Comparison of ENCODE assay signal across 11 cellular contexts in genomic region chr4:143912478-143912877, GRCh38. TPM values are rescaled to one million over a fixed set of nuclear protein-coding genes. Genes with fewer than 3 reads are reported as not detected.
DNase-seq lines count a peak whose midpoint lies in the region; ATAC-seq and TF ChIP-seq lines count a peak whose summit lies in the region.
"Not testable (repeated sequence)": the region's sequence is repeated elsewhere in the genome, so short reads cannot be mapped to it uniquely, and the experiment has no call there.
"Had no signal": no experiment of that assay in that cellular context is flagged by ENCODE, and none has a peak within 500 bp of the region (broad histone marks: within the 10 kb centered on the region; RNA-seq: fewer than 3 reads in every experiment).

No MANE protein-coding gene starts in this region.

- POLR2A ChIA-PET in naive thymus-derived CD4-positive, alpha-beta T cell (lab: Charles Lee), result not testable (repeated sequence)

- peak overlapping the region; percentile 63 for H3K4me3 Mint-ChIP-seq in T-helper 1 cell treated with Interleukin-12 subunit alpha and Interleukin-12 subunit beta and Interleukin-4 antibody, amounts not matched to agents 30 μg/mL and 1 μg/mL, for 36 hours
- peak overlapping the region; percentile 28 to 94 (median 79) for H3K4me3 Mint-ChIP-seq in naive thymus-derived CD4-positive, alpha-beta T cell
- H3K4me3 Mint-ChIP-seq in stimulated activated naive CD8-positive, alpha-beta T cell treated with anti-CD3 and anti-CD28 coated beads, Interleukin-15, Interleukin-2, amounts not matched to agents 100 ng/mL and 50 ng/mL, for 24 hours, result peak overlapping the region; percentile 83

- H3K27me3 ChIP-seq in BE2C; naive thymus-derived CD4-positive, alpha-beta T cell (ENCODE audit: control insufficient read depth in 2 of 2, insufficient read depth in 2 of 2, low read length in 2 of 2): not testable (repeated sequence)

- intact Hi-C loops in naive thymus-derived CD4-positive, alpha-beta T cell (cut with micrococcal nuclease), result loop anchor here in 1 of 2 donors (1.0 kb wide), 1 partner anchor 353 kb away; no protein-coding TSS in a partner anchor

- not testable (repeated sequence) for H3K4me1 Mint-ChIP-seq in T-helper 1 cell treated with Interleukin-12 subunit alpha and Interleukin-12 subunit beta and Interleukin-4 antibody, amounts not matched to agents 30 μg/mL and 1 μg/mL, for 36 hours (ENCODE audit: low read depth)
- peaks cover 0 to 30% (median 6%) of the 10 kb centered on the region in 7 donors for H3K4me1 Mint-ChIP-seq in naive thymus-derived CD4-positive, alpha-beta T cell
- H3K4me1 Mint-ChIP-seq in stimulated activated naive CD8-positive, alpha-beta T cell treated with anti-CD3 and anti-CD28 coated beads, Interleukin-15, Interleukin-2, amounts not matched to agents 100 ng/mL and 50 ng/mL, for 24 hours (ENCODE audit: low read depth), result peaks cover 20% of the 10 kb centered on the region

- H3K27me3 Mint-ChIP-seq in T-helper 1 cell treated with Interleukin-12 subunit alpha and Interleukin-12 subunit beta and Interleukin-4 antibody, amounts not matched to agents 30 μg/mL and 1 μg/mL, for 36 hours (ENCODE audit: low read depth), result peaks cover 18% of the 10 kb centered on the region
- H3K27me3 Mint-ChIP-seq in naive thymus-derived CD4-positive, alpha-beta T cell, result peaks cover 0 to 44% (median 17%) of the 10 kb centered on the region in 5 donors
- H3K27me3 Mint-ChIP-seq in stimulated activated naive CD8-positive, alpha-beta T cell treated with anti-CD3 and anti-CD28 coated beads, Interleukin-15, Interleukin-2, amounts not matched to agents 100 ng/mL and 50 ng/mL, for 24 hours, result not testable (repeated sequence)

- H3K36me3 ChIP-seq in BE2C; naive thymus-derived CD4-positive, alpha-beta T cell (ENCODE audit: control insufficient read depth in 2 of 3, insufficient read depth in 3 of 3, low read length in 3 of 3): not testable (repeated sequence)

- in situ Hi-C loops in astrocyte of the cerebellum (cut with HindIII; ENCODE audit: low sequenced_read_pairs), result not testable (repeated sequence)

- H3K4me3 ChIP-seq in BE2C (ENCODE audit: low read depth, low read length), result peak overlapping the region; percentile 35
- peak overlapping the region; percentile 39; the same call in 1 of the 2 replicates for H3K4me3 ChIP-seq in GM12865 (ENCODE audit: low read depth, low read length)
- peak overlapping the region; percentile 32 for H3K4me3 ChIP-seq in astrocyte of the cerebellum (ENCODE audit: low read depth, low read length)
- peak overlapping the region; percentile 57 for H3K4me3 ChIP-seq in fibroblast of pulmonary artery (replicated peaks; ENCODE audit: low read depth, low read length)
- not testable (repeated sequence) for H3K4me3 ChIP-seq in naive thymus-derived CD4-positive, alpha-beta T cell (ENCODE audit: low read length)

- not testable (repeated sequence) for H3K4me1 ChIP-seq in BE2C; naive thymus-derived CD4-positive, alpha-beta T cell (ENCODE audit: control insufficient read depth in 2 of 2, insufficient read depth in 2 of 2, low read length in 2 of 2)

- not testable (repeated sequence) for H3K9me3 ChIP-seq in BE2C; naive thymus-derived CD4-positive, alpha-beta T cell (ENCODE audit: control insufficient read depth in 2 of 3, low read length in 3 of 3)

- CTCF ChIA-PET in naive thymus-derived CD4-positive, alpha-beta T cell (lab: Charles Lee), result not testable (repeated sequence)

- not testable (repeated sequence) for H3K36me3 Mint-ChIP-seq in T-helper 1 cell treated with Interleukin-12 subunit alpha and Interleukin-12 subunit beta and Interleukin-4 antibody, amounts not matched to agents 30 μg/mL and 1 μg/mL, for 36 hours (ENCODE audit: low read depth); naive thymus-derived CD4-positive, alpha-beta T cell; stimulated activated naive CD8-positive, alpha-beta T cell treated with anti-CD3 and anti-CD28 coated beads, Interleukin-15, Interleukin-2, amounts not matched to agents 100 ng/mL and 50 ng/mL, for 24 hours (ENCODE audit: low read depth)

- DNase-seq in BE2C; astrocyte of the cerebellum (ENCODE audit: low read depth); fibroblast of pulmonary artery (ENCODE audit: low read depth); naive thymus-derived CD4-positive, alpha-beta T cell: not testable (repeated sequence)
- DNase-seq in GM12865 (ENCODE audit: low read depth), result peak; percentile 2

- not testable (repeated sequence) for TF ChIP-seq CTCF in BE2C (IDR thresholded peaks at IDR 0.05; ENCODE audit: low read depth, low read length); GM12865 (IDR thresholded peaks at IDR 0.05; ENCODE audit: insufficient read depth, low read depth, low read length, missing control alignments); astrocyte of the cerebellum (IDR thresholded peaks at IDR 0.05; ENCODE audit: low read depth, low read length, missing control alignments); fibroblast of pulmonary artery (IDR thresholded peaks at IDR 0.05; ENCODE audit: low read length, missing control alignments)

- H3K27ac ChIP-seq in naive thymus-derived CD4-positive, alpha-beta T cell (ENCODE audit: low read depth, low read length), result not testable (repeated sequence)

- H3K9me3 Mint-ChIP-seq in T-helper 1 cell treated with Interleukin-12 subunit alpha and Interleukin-12 subunit beta and Interleukin-4 antibody, amounts not matched to agents 30 μg/mL and 1 μg/mL, for 36 hours; naive thymus-derived CD4-positive, alpha-beta T cell; stimulated activated naive CD8-positive, alpha-beta T cell treated with anti-CD3 and anti-CD28 coated beads, Interleukin-15, Interleukin-2, amounts not matched to agents 100 ng/mL and 50 ng/mL, for 24 hours: not testable (repeated sequence)

- ATAC-seq in HG03159 (IDR thresholded peaks at IDR 0.05; ENCODE audit: unreplicated experiment), result peak; percentile 16
- ATAC-seq in naive thymus-derived CD4-positive, alpha-beta T cell, result not testable (repeated sequence)

- not testable (repeated sequence) for H3K27ac Mint-ChIP-seq in T-helper 1 cell treated with Interleukin-12 subunit alpha and Interleukin-12 subunit beta and Interleukin-4 antibody, amounts not matched to agents 30 μg/mL and 1 μg/mL, for 36 hours; stimulated activated naive CD8-positive, alpha-beta T cell treated with anti-CD3 and anti-CD28 coated beads, Interleukin-15, Interleukin-2, amounts not matched to agents 100 ng/mL and 50 ng/mL, for 24 hours
- peak overlapping the region in 6 of 9 donors; percentile 54 to 86 (median 80) for H3K27ac Mint-ChIP-seq in naive thymus-derived CD4-positive, alpha-beta T cell

RNA-seq across cellular contexts. Expression of gene GYPE, which starts 7.1 kb away (rescaled TPM):
- polyA plus RNA-seq in BE2C (2012; ENCODE audit: insufficient read depth, insufficient read length, low read depth), result not detected
- 1 to 10 TPM in 2 of 5 experiments, under 1 TPM in 2, not detected in 1; 0.12 to 1.8 (median 0.68) TPM for total RNA-seq in naive thymus-derived CD4-positive, alpha-beta T cell
- 1 to 10 TPM; 2.4 to 3.6 TPM for polyA plus RNA-seq in naive thymus-derived CD4-positive, alpha-beta T cell
- total RNA-seq: Caco-2, G401 had no signal
- polyA plus RNA-seq: A549 had no signal
